ENCODE assay signal across 15 cellular contexts in the genomic region with DNA sequence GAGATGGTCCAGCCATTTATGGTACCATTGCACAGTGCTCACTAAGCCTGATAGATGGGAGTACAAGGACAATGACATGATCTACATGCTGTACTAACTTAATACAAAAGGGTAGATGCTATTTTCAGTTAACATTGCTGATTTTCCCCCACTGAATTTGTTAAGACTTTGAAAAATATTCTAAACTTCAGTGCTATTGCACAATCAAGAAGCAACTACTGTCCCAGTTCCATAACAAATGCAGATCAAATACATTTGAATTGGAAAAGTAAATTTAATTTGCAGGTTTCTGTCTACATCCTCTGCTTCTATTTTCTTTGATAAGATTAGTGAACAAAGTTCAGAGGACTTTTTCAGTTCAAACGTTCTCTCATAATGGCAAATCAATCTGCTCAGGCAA.
DNase-seq lines count a peak whose midpoint lies in the region; ATAC-seq, FAIRE-seq and TF ChIP-seq lines count a peak whose summit lies in the region.
"Had no signal": no experiment of that assay in that cellular context is flagged by ENCODE, and none has a peak within 500 bp of the region (broad histone marks: within the 10 kb centered on the region; RNA-seq: fewer than 3 reads in every experiment).

No MANE protein-coding gene starts in this region.

- no peak overlapping the region for H3K56ac ChIP-seq in IMR-90 (ENCODE audit: extremely low read depth, insufficient read depth, low read length)

- no peak overlapping the region for H4K91ac ChIP-seq in IMR-90 (ENCODE audit: insufficient read depth, low read depth, low read length)
- H4K91ac ChIP-seq in mesenchymal stem cell (ENCODE audit: low read length): no peak overlapping the region

- dilution Hi-C loops in IMR-90 (cut with HindIII; ENCODE audit: low sequenced_read_pairs, unreplicated experiment): no loop called here

- H3K27ac ChIP-seq in IMR-90 (ENCODE audit: insufficient read depth, low read length) (no peak overlapping the region), astrocyte (ENCODE audit: low read depth, low read length) (peak overlapping the region; percentile 73), mesenchymal stem cell (ENCODE audit: low read length, poor library complexity, severe bottlenecking) (no peak overlapping the region), psoas muscle (no peak overlapping the region)
- no peak overlapping the region for H3K27ac ChIP-seq in CD4-positive, alpha-beta memory T cell (ENCODE audit: low read depth, low read length)
- H3K27ac ChIP-seq: A549, BLaER1 had no signal

- no peaks in the 10 kb centered on the region for H3K27me3 Mint-ChIP-seq in astrocyte (ENCODE audit: low read depth, unreplicated experiment)
- H3K27me3 Mint-ChIP-seq in CD4-positive, alpha-beta memory T cell: no peaks in the 10 kb centered on the region
- H3K27me3 Mint-ChIP-seq: CD4-positive, CD25-positive, alpha-beta regulatory T cell had no signal

- no peak overlapping the region for H3K4ac ChIP-seq in IMR-90 (ENCODE audit: low read depth, low read length)
- H3K4ac ChIP-seq in mesenchymal stem cell (ENCODE audit: low read depth in 1 of 2, low read length in 2 of 2): no peak overlapping the region

- H3K4me1 ChIP-seq in IMR-90 (ENCODE audit: control insufficient read depth, insufficient read depth, low read length): no peaks in the 10 kb centered on the region
- peaks cover 7% of the 10 kb centered on the region for H3K4me1 ChIP-seq in astrocyte (ENCODE audit: insufficient read depth, low read length)
- no peaks in the 10 kb centered on the region for H3K4me1 ChIP-seq in mesenchymal stem cell (ENCODE audit: control insufficient read depth, insufficient read depth, low read depth, low read length)
- no peaks in the 10 kb centered on the region for H3K4me1 ChIP-seq in CD4-positive, alpha-beta memory T cell (ENCODE audit: insufficient read depth, low read length)
- no peaks in the 10 kb centered on the region for H3K4me1 ChIP-seq in psoas muscle
- H3K4me1 ChIP-seq: A549, BLaER1 had no signal

- H3K27me3 ChIP-seq in IMR-90 (ENCODE audit: control insufficient read depth, insufficient read depth, low read length) (no peaks in the 10 kb centered on the region), astrocyte (ENCODE audit: insufficient read depth, low read length) (no peaks in the 10 kb centered on the region), mesenchymal stem cell (ENCODE audit: control insufficient read depth in 1 of 2, insufficient read depth in 1 of 2, low read length in 2 of 2) (no peaks in the 10 kb centered on the region), psoas muscle (ENCODE audit: insufficient read depth in 3 of 3, low read length in 2 of 3) (no peaks in the 10 kb centered on the region)
- H3K27me3 ChIP-seq in CD4-positive, alpha-beta memory T cell (ENCODE audit: insufficient read depth, low read length): no peaks in the 10 kb centered on the region

- no CpG with 5 or more reads among the region's 1 CpG for WGBS in IMR-90 (ENCODE audit: extremely low coverage in 2 of 2, insufficient read length in 1 of 2), 2 experiments
- WGBS in mesenchymal stem cell: 11% methylated on average over 1 of the region's 1 CpG
- 42 to 68% (median 50%) methylated on average over 1 of the region's 1 CpG for WGBS in psoas muscle, 3 donors

- no TSS peak for BruUV-seq in IMR-90 (replicated peaks; lab: Mats Ljungman, UMichigan)

- no peak for TF ChIP-seq CTCF in IMR-90 (conservative IDR thresholded peaks at IDR 0.05; ENCODE audit: low read depth, low read length)
- no peak for TF ChIP-seq CTCF in astrocyte (IDR thresholded peaks at IDR 0.05; ENCODE audit: insufficient read depth, low read depth, low read length)
- TF ChIP-seq CTCF in psoas muscle (IDR thresholded peaks at IDR 0.05): no peak

- POLR2A ChIA-PET in IMR-90 (lab: Charles Lee; ENCODE audit: unreplicated experiment): no interaction called here
- POLR2A ChIA-PET in CD4-positive, alpha-beta memory T cell (lab: Charles Lee; ENCODE audit: partially characterized antibody): no interaction called here

- H3K23ac ChIP-seq in IMR-90 (ENCODE audit: low read depth, low read length): no peak overlapping the region
- H3K23ac ChIP-seq in mesenchymal stem cell (ENCODE audit: low read length in 2 of 2): no peak overlapping the region

- H2AK9ac ChIP-seq in IMR-90 (replicated peaks; ENCODE audit: low read depth, low read length, poor library complexity): no peak overlapping the region

- no peaks in the 10 kb centered on the region for H3K79me1 ChIP-seq in IMR-90 (ENCODE audit: low read depth in 1 of 2, low read length in 2 of 2)
- no peaks in the 10 kb centered on the region for H3K79me1 ChIP-seq in mesenchymal stem cell (replicated peaks; ENCODE audit: low read length, poor library complexity, severe bottlenecking)

- intact Hi-C loops in IMR-90 (cut with micrococcal nuclease): no loop called here
- intact Hi-C loops in CD4-positive, alpha-beta memory T cell (cut with micrococcal nuclease): no loop called here
- intact Hi-C loops in psoas muscle (cut with DNase I): loop anchor here in 1 of 2 donors (10.0 kb wide), 1 partner anchor 64 kb away; no protein-coding TSS in a partner anchor

- H4K20me1 ChIP-seq in IMR-90 (ENCODE audit: insufficient read depth, low read length) (no peaks in the 10 kb centered on the region), astrocyte (ENCODE audit: insufficient read depth, low read length) (no peaks in the 10 kb centered on the region)
- H4K20me1 ChIP-seq: BLaER1 had no signal

- H2BK15ac ChIP-seq in IMR-90 (ENCODE audit: low read depth, low read length): no peak overlapping the region
- H2BK15ac ChIP-seq in mesenchymal stem cell (ENCODE audit: low read depth, poor library complexity, severe bottlenecking): no peak overlapping the region

- H2BK20ac ChIP-seq in IMR-90 (ENCODE audit: low read depth, low read length): no peak overlapping the region

- no peak for FAIRE-seq in astrocyte (lab: Jason Lieb, UNC)
- FAIRE-seq: HTR-8/SVneo had no signal

- H2BK5ac ChIP-seq in IMR-90 (ENCODE audit: low read depth, low read length, poor library complexity, severe bottlenecking) (no peak overlapping the region), mesenchymal stem cell (ENCODE audit: low read depth, low read length, poor library complexity, severe bottlenecking) (no peak overlapping the region)

- no peaks in the 10 kb centered on the region for H3K9me3 ChIP-seq in IMR-90 (ENCODE audit: control insufficient read depth, insufficient read depth, low read length)
- H3K9me3 ChIP-seq in astrocyte (ENCODE audit: insufficient read depth, low read depth, low read length): no peaks in the 10 kb centered on the region
- H3K9me3 ChIP-seq in mesenchymal stem cell (ENCODE audit: control insufficient read depth, low read length): no peaks in the 10 kb centered on the region
- no peaks in the 10 kb centered on the region for H3K9me3 ChIP-seq in CD4-positive, alpha-beta memory T cell (ENCODE audit: control insufficient read depth in 1 of 2, low read length in 2 of 2)
- H3K9me3 ChIP-seq in psoas muscle: no peaks in the 10 kb centered on the region
- H3K9me3 ChIP-seq: A549, BLaER1 had no signal

- H3K36me3 ChIP-seq in IMR-90 (ENCODE audit: control insufficient read depth, insufficient read depth, low read length) (no peaks in the 10 kb centered on the region), astrocyte (ENCODE audit: insufficient read depth, low read length) (no peaks in the 10 kb centered on the region), mesenchymal stem cell (ENCODE audit: control insufficient read depth in 1 of 2, insufficient read depth in 2 of 2, low read depth in 1 of 2, low read length in 2 of 2) (no peaks in the 10 kb centered on the region), psoas muscle (ENCODE audit: insufficient read depth in 1 of 2, low read depth in 1 of 2) (no peaks in the 10 kb centered on the region)
- no peaks in the 10 kb centered on the region for H3K36me3 ChIP-seq in CD4-positive, alpha-beta memory T cell (ENCODE audit: insufficient read depth, low read length)
- H3K36me3 ChIP-seq: BLaER1 had no signal

- H4K8ac ChIP-seq in IMR-90 (ENCODE audit: low read depth in 2 of 2, low read length in 2 of 2) (no peak overlapping the region), mesenchymal stem cell (ENCODE audit: low read length) (no peak overlapping the region)

- no peak overlapping the region for H3K27ac Mint-ChIP-seq in astrocyte (ENCODE audit: unreplicated experiment)
- no peak overlapping the region for H3K27ac Mint-ChIP-seq in CD4-positive, alpha-beta memory T cell
- H3K27ac Mint-ChIP-seq: CD4-positive, CD25-positive, alpha-beta regulatory T cell had no signal

- TF ChIP-seq RAD21 in IMR-90 (IDR thresholded peaks at IDR 0.05; ENCODE audit: low read length): no peak

- CTCF ChIA-PET in IMR-90 (lab: Yijun Ruan, JAX): no interaction called here
- CTCF ChIA-PET in CD4-positive, alpha-beta memory T cell (lab: Charles Lee; ENCODE audit: partially characterized antibody): no interaction called here

- no peaks in the 10 kb centered on the region for H3K4me1 Mint-ChIP-seq in astrocyte (ENCODE audit: low read depth, unreplicated experiment)
- no peaks in the 10 kb centered on the region for H3K4me1 Mint-ChIP-seq in CD4-positive, alpha-beta memory T cell
- H3K4me1 Mint-ChIP-seq: CD4-positive, CD25-positive, alpha-beta regulatory T cell had no signal

- no peak for ATAC-seq in IMR-90 (ENCODE audit: low read depth)
- no peak for ATAC-seq in psoas muscle
- ATAC-seq: A549 had no signal

- no peaks in the 10 kb centered on the region for H3K9me3 Mint-ChIP-seq in astrocyte (ENCODE audit: unreplicated experiment)
- peaks cover 0 to 2% (median 0%) of the 10 kb centered on the region in 8 donors for H3K9me3 Mint-ChIP-seq in CD4-positive, alpha-beta memory T cell

- no peak overlapping the region for H3K4me3 ChIP-seq in IMR-90 (ENCODE audit: insufficient read depth, low read depth, low read length)
- no peak overlapping the region for H3K4me3 ChIP-seq in astrocyte (ENCODE audit: insufficient read depth, low read depth, low read length)
- H3K4me3 ChIP-seq in mesenchymal stem cell (ENCODE audit: insufficient read depth in 1 of 2, low read depth in 1 of 2, low read length in 2 of 2): no peak overlapping the region
- no peak overlapping the region for H3K4me3 ChIP-seq in CD4-positive, alpha-beta memory T cell (ENCODE audit: low read length in 2 of 2)
- no peak overlapping the region for H3K4me3 ChIP-seq in psoas muscle
- H3K4me3 ChIP-seq: A549, BLaER1 had no signal

- H4K5ac ChIP-seq in IMR-90 (ENCODE audit: low read depth, low read length): no peak overlapping the region

- H3K4me2 ChIP-seq in IMR-90 (ENCODE audit: low read depth, low read length): no peak overlapping the region
- peak overlapping the region; percentile 67 for H3K4me2 ChIP-seq in astrocyte (ENCODE audit: low read length)
- H3K4me2 ChIP-seq in mesenchymal stem cell (ENCODE audit: low read length, poor library complexity, severe bottlenecking): no peak overlapping the region
- H3K4me2 ChIP-seq: A549, BLaER1 had no signal

- H2BK12ac ChIP-seq in mesenchymal stem cell (ENCODE audit: low read length in 2 of 2): no peak overlapping the region

- no peak overlapping the region for H2BK120ac ChIP-seq in IMR-90 (ENCODE audit: low read depth, low read length)
- no peak overlapping the region for H2BK120ac ChIP-seq in mesenchymal stem cell (ENCODE audit: low read depth, low read length)

- DNase-seq in IMR-90: no peak
- no peak for DNase-seq in astrocyte (ENCODE audit: low read depth)
- no peak for DNase-seq in mesenchymal stem cell
- DNase-seq in NCI-H2196 (lab: John Stamatoyannopoulos, UW; ENCODE audit: unreplicated experiment): no peak
- DNase-seq in CD4-positive, alpha-beta memory T cell: no peak
- DNase-seq in psoas muscle: no peak
- DNase-seq: AML-193; Calu3; CD4-positive, CD25-positive, alpha-beta regulatory T cell; DMS 273 treated with DMSO at 0.1 percent for 48 hours; H7; KG1 had no signal

- no peak overlapping the region for H2AFZ ChIP-seq in IMR-90 (replicated peaks; ENCODE audit: low read length, poor library complexity)
- H2AFZ ChIP-seq in astrocyte (ENCODE audit: low read depth, low read length): no peak overlapping the region
- no peak overlapping the region for H2AFZ ChIP-seq in mesenchymal stem cell (ENCODE audit: low read depth, low read length)

- H3K9me1 ChIP-seq in IMR-90 (ENCODE audit: insufficient read depth, low read length): no peaks in the 10 kb centered on the region

- in situ Hi-C loops in IMR-90 (cut with MboI; ENCODE audit: low sequenced_read_pairs): no loop called here

- H3K18ac ChIP-seq in IMR-90 (ENCODE audit: low read depth, low read length): no peak overlapping the region
- no peak overlapping the region for H3K18ac ChIP-seq in mesenchymal stem cell (ENCODE audit: low read depth in 1 of 2, low read length in 2 of 2)

- H2AK5ac ChIP-seq in IMR-90 (ENCODE audit: low read depth, low read length): no peak overlapping the region
- no peak overlapping the region for H2AK5ac ChIP-seq in mesenchymal stem cell (ENCODE audit: low read length, severe bottlenecking)

- TF ChIP-seq POLR2A in IMR-90 (IDR thresholded peaks at IDR 0.05; ENCODE audit: low read depth, low read length): no peak

- no peak overlapping the region for H3K9ac ChIP-seq in IMR-90 (ENCODE audit: low read depth, low read length)
- no peak overlapping the region for H3K9ac ChIP-seq in astrocyte (ENCODE audit: low read length)
- H3K9ac ChIP-seq in mesenchymal stem cell (ENCODE audit: low read length): peak overlapping the region; percentile 77
- H3K9ac ChIP-seq: BLaER1 had no signal

- no peaks in the 10 kb centered on the region for H3K79me2 ChIP-seq in astrocyte (ENCODE audit: insufficient read depth, low read length)

- no peaks in the 10 kb centered on the region for H3K36me3 Mint-ChIP-seq in astrocyte (ENCODE audit: low read depth, unreplicated experiment)
- no peaks in the 10 kb centered on the region for H3K36me3 Mint-ChIP-seq in CD4-positive, alpha-beta memory T cell
- H3K36me3 Mint-ChIP-seq: CD4-positive, CD25-positive, alpha-beta regulatory T cell had no signal

- H3K4me3 Mint-ChIP-seq in astrocyte (ENCODE audit: unreplicated experiment): no peak overlapping the region
- H3K4me3 Mint-ChIP-seq in CD4-positive, alpha-beta memory T cell: no peak overlapping the region
- H3K4me3 Mint-ChIP-seq: CD4-positive, CD25-positive, alpha-beta regulatory T cell had no signal

- H3K14ac ChIP-seq in IMR-90 (replicated peaks; ENCODE audit: low read depth, low read length) (no peak overlapping the region), mesenchymal stem cell (ENCODE audit: low read length in 2 of 2) (no peak overlapping the region)
